ENCODE assay signal across 24 cellular contexts in the genomic region with DNA sequence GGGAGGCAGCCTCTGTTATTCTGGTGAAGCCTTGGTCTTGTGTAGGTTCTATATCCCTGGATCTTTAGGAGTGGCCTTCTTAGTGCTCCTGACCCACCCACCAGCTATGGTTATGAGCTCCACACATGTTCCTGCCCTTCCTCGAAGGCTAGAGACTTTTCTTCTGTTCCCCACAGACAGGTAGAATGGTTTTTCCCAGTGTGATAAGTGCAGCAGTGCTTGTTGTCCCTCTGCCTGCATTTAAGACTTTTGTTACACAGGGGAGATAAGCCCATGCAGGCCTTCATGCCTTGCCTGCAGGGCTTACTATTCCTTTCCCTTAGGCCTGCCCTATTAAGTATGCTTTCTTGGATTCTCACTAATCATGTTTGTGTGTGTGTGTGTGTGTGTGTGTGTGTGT. TPM values are rescaled to one million over a fixed set of nuclear protein-coding genes. Genes with fewer than 3 reads are reported as not detected.
DNase-seq lines count a peak whose midpoint lies in the region; ATAC-seq and TF ChIP-seq lines count a peak whose summit lies in the region.
"Had no signal": no experiment of that assay in that cellular context is flagged by ENCODE, and none has a peak within 500 bp of the region (broad histone marks: within the 10 kb centered on the region; RNA-seq: fewer than 3 reads in every experiment).

No MANE protein-coding gene starts in this region.

- H3K4me1 Mint-ChIP-seq in GM23338 (peaks cover 25% of the 10 kb centered on the region), endodermal cell (peaks cover 46% of the 10 kb centered on the region), progenitor cell of endocrine pancreas (ENCODE audit: low read depth) (peaks cover 34% of the 10 kb centered on the region)

- H3K36me3 Mint-ChIP-seq in GM23338 (ENCODE audit: low read depth) (0 out of 3 replicates have a peak, but pooled peaks cover 6% of the 10 kb centered on the region), endodermal cell (ENCODE audit: low read depth) (no peaks in the 10 kb centered on the region), progenitor cell of endocrine pancreas (ENCODE audit: insufficient read depth) (peaks cover 3% of the 10 kb centered on the region)

- no peaks in the 10 kb centered on the region for H3K79me2 ChIP-seq in GM23338 (replicated peaks; ENCODE audit: insufficient read depth)

- no peak for TF ChIP-seq POLR2A in uterus (IDR thresholded peaks at IDR 0.05)

- H3K27ac ChIP-seq in GM23338 (ENCODE audit: low read depth) (no peak overlapping the region), endodermal cell (ENCODE audit: low read depth, low read length) (peak overlapping the region; percentile 26), uterus (no peak overlapping the region)
- H3K27ac ChIP-seq: BLaER1, PC-9 had no signal

- H3K36me3 ChIP-seq in GM23338 (ENCODE audit: insufficient read depth) (0 out of 2 replicates have a peak, but pooled peaks cover 8% of the 10 kb centered on the region), endodermal cell (ENCODE audit: control insufficient read depth, insufficient read depth, low read length) (no peaks in the 10 kb centered on the region), uterus (no peaks in the 10 kb centered on the region)
- H3K36me3 ChIP-seq: BLaER1 had no signal

- DNase-seq in ELF-1 (ENCODE audit: low read depth, low spot score), result peak; percentile 50
- no peak for DNase-seq in GM23338 (ENCODE audit: low spot score)
- DNase-seq in endodermal cell, result peak; percentile 59
- DNase-seq in progenitor cell of endocrine pancreas (ENCODE audit: low spot score, unreplicated experiment), result no peak
- no peak for DNase-seq in uterus
- DNase-seq: CD4-positive, alpha-beta T cell; COR-L47; DMS 273 treated with DMSO at 0.1 percent for 48 hours; DMS79 treated with DMSO at 0.1 percent for 48 hours; MM.1S; NCI-H1092; NCI-H1436 treated with DMSO at 0.1 percent for 48 hours; NCI-H2029; NCI-H2227 treated with DMSO at 0.1 percent for 48 hours; NCI-H510A; NCI-H748 treated with DMSO at 0.1 percent for 48 hours; PC-9; RPMI8226; SIG-M5; SK-N-SH had no signal

- H3K27me3 Mint-ChIP-seq in GM23338 (ENCODE audit: insufficient read depth, low read depth, poor library complexity) (no peaks in the 10 kb centered on the region), endodermal cell (ENCODE audit: insufficient read depth) (peaks cover 2% of the 10 kb centered on the region), progenitor cell of endocrine pancreas (no peaks in the 10 kb centered on the region)

- H2AFZ ChIP-seq in GM23338, result 0 out of 2 replicates have a peak overlapping the region, but pooled peaks have one; percentile 18
- H2AFZ ChIP-seq: PC-9 had no signal

- H3K9me3 Mint-ChIP-seq in GM23338, result peaks cover 9% of the 10 kb centered on the region; the same call in 1 of the 3 replicates
- H3K9me3 Mint-ChIP-seq in endodermal cell, result peaks cover 11% of the 10 kb centered on the region
- H3K9me3 Mint-ChIP-seq in progenitor cell of endocrine pancreas (ENCODE audit: low read depth), result peaks cover 7% of the 10 kb centered on the region

- no peak overlapping the region for H3K4me2 ChIP-seq in GM23338
- H3K4me2 ChIP-seq: BLaER1, PC-9, SK-N-SH had no signal

- H3F3A ChIP-seq in GM23338 (replicated peaks; ENCODE audit: low read depth), result no peaks in the 10 kb centered on the region

- H3K4me3 ChIP-seq in GM23338 (no peak overlapping the region), endodermal cell (ENCODE audit: low read length) (peak overlapping the region; percentile 47), uterus (no peak overlapping the region)
- H3K4me3 ChIP-seq: BLaER1, PC-9 had no signal

- 62% methylated on average over 1 of the region's 1 CpG; no CpG with 5 or more reads in 1 of the 2 experiments for WGBS in endodermal cell (ENCODE audit: insufficient coverage in 1 of 2, insufficient read length in 1 of 2), 2 experiments

- H4K20me1 ChIP-seq in GM23338 (replicated peaks; ENCODE audit: insufficient read depth), result no peaks in the 10 kb centered on the region
- H4K20me1 ChIP-seq: BLaER1 had no signal

- intact Hi-C loops in uterus (cut with DNase I; ENCODE audit: low total_unique reads), result no loop called here

- H3K27me3 ChIP-seq in GM23338 (ENCODE audit: insufficient read depth), result no peaks in the 10 kb centered on the region
- H3K27me3 ChIP-seq in endodermal cell (ENCODE audit: control insufficient read depth, insufficient read depth, low read length, poor library complexity, severe bottlenecking), result peaks cover 28% of the 10 kb centered on the region
- H3K27me3 ChIP-seq in uterus, result no peaks in the 10 kb centered on the region
- H3K27me3 ChIP-seq: BLaER1 had no signal

- H3K4me1 ChIP-seq in GM23338 (ENCODE audit: insufficient read depth) (peaks cover 26% of the 10 kb centered on the region), endodermal cell (ENCODE audit: control insufficient read depth, insufficient read depth, low read length) (no peaks in the 10 kb centered on the region), uterus (no peaks in the 10 kb centered on the region)
- H3K4me1 ChIP-seq: BLaER1 had no signal

- H3K4me3 Mint-ChIP-seq in GM23338 (no peak overlapping the region), endodermal cell (peak overlapping the region; percentile 0), progenitor cell of endocrine pancreas (ENCODE audit: low read depth) (no peak overlapping the region)
- H3K4me3 Mint-ChIP-seq: CD4-positive, alpha-beta T cell had no signal

- TF ChIP-seq CTCF in GM23338 (conservative IDR thresholded peaks at IDR 0.05; ENCODE audit: low read depth in 2 of 2) (no peak), endodermal cell (conservative IDR thresholded peaks at IDR 0.05) (no peak), progenitor cell of endocrine pancreas (IDR thresholded peaks at IDR 0.05; ENCODE audit: unreplicated experiment) (no peak), uterus (IDR thresholded peaks at IDR 0.05) (no peak)

- H3K9me2 ChIP-seq in GM23338 (ENCODE audit: insufficient read depth), result no peaks in the 10 kb centered on the region
- H3K9me2 ChIP-seq: SK-N-SH had no signal

- ATAC-seq in GM23338 (no peak), HG02763 (IDR thresholded peaks at IDR 0.05; ENCODE audit: unreplicated experiment) (no peak), GM19035 (IDR thresholded peaks at IDR 0.05; ENCODE audit: unreplicated experiment) (no peak)

- no peak overlapping the region for H3K9ac ChIP-seq in endodermal cell (ENCODE audit: extremely low read depth, low read length, poor library complexity, severe bottlenecking)
- H3K9ac ChIP-seq: BLaER1, SK-N-SH had no signal

- H3K27ac Mint-ChIP-seq in GM23338 (no peak overlapping the region; the same call in 1 of the 2 replicates), endodermal cell (peak overlapping the region; percentile 93), progenitor cell of endocrine pancreas (peak overlapping the region; percentile 22)
- H3K27ac Mint-ChIP-seq: CD4-positive, alpha-beta T cell had no signal

- H3K9me3 ChIP-seq in endodermal cell (ENCODE audit: control insufficient read depth, low read length), result peaks cover 11% of the 10 kb centered on the region
- no peaks in the 10 kb centered on the region for H3K9me3 ChIP-seq in uterus
- H3K9me3 ChIP-seq: BLaER1, SK-N-SH had no signal

RNA-seq across cellular contexts. Expression of a gene that starts 48.4 kb away (rescaled TPM):
- total RNA-seq in GM23338 (2014; rRNA removed; shearing (Covaris generic)), result not detected in 2 replicates
- polyA plus RNA-seq in GM23338 (2016; fragmentation: Nextera tagmentation; extraction: Ambion mirVana), result not detected in 2 replicates
- total RNA-seq in endodermal cell, result not detected
- not detected for polyA plus RNA-seq in endodermal cell (2013, experiment 1 of 2)
- not detected for polyA plus RNA-seq in endodermal cell (2013, experiment 2 of 2)
- not detected in 2 replicates for total RNA-seq in progenitor cell of endocrine pancreas
- not detected for total RNA-seq in uterus
- total RNA-seq: LHCN-M2 had no signal
- polyA plus RNA-seq: SK-N-SH had no signal

Comparison
In these comparisons a context has a peak if more than half of its experiments do, and no peak if none do; other contexts are left out.
1. DNase-seq: peak in ELF-1 (single experiment) and endodermal cell (single experiment); none in GM23338 (single experiment), progenitor cell of endocrine pancreas (single experiment) and uterus (0 of 2).